2 cellular contexts compared by ENCODE assay signal in the genomic region with DNA sequence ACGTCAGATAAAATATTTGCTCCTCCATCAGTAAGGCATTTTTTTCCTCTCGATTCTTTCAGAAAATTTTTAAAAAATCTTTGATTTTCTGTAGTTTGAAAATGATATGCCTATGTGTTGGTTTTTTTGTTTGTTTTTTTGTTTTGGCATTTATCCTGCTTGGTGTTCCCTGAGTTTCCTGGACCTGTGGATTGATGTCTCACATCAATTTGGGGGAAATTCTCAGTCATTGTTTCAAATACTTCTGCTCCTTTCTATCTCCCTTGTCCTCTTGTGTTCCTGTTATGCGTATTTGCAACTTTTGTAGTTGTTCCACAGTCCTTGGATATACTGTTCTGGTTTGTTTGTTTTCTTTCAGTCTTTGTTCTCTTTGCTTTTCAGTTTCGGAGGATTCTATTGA.
TF ChIP-seq lines count a peak whose summit lies in the region.

No MANE protein-coding gene starts in this region.

TF ChIP-seq in HEK293, 187 proteins besides CTCF, POLR2A, EP300 and RAD21:
- TF ChIP-seq ZNF558 (tag by site-specific recombination; IDR thresholded peaks at IDR 0.05) (peak; percentile 93), ZNF114 (tag by site-specific recombination; IDR thresholded peaks at IDR 0.05) (no peak)
TF ChIP-seq in HEK293: peak in this region for 1.

TF ChIP-seq in H1, 55 proteins besides CTCF, POLR2A, EP300 and RAD21:
- TF ChIP-seq HDAC2 (IDR thresholded peaks at IDR 0.05; ENCODE audit: borderline replicate concordance in 1 of 2, low read depth in 2 of 2, low read length in 2 of 2) = no peak
- no peak for TF ChIP-seq CTBP2 (IDR thresholded peaks at IDR 0.05; ENCODE audit: borderline replicate concordance, insufficient read depth, insufficient read length, low read length)
- TF ChIP-seq, protein P1, sequence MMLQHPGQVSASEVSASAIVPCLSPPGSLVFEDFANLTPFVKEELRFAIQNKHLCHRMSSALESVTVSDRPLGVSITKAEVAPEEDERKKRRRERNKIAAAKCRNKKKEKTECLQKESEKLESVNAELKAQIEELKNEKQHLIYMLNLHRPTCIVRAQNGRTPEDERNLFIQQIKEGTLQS (IDR thresholded peaks at IDR 0.05; ENCODE audit: insufficient read depth, low read depth, low read length) = no peak
- no peak for TF ChIP-seq TAF1 (IDR thresholded peaks at IDR 0.05; ENCODE audit: low read depth, low read length)
- no peak for TF ChIP-seq EZH2 (IDR thresholded peaks at IDR 0.05; ENCODE audit: low read depth, low read length, severe bottlenecking)
- TF ChIP-seq TAF7 (optimal IDR thresholded peaks at IDR 0.05; ENCODE audit: borderline replicate concordance, low read depth, low read length) = no peak
- no peak for TF ChIP-seq KDM5A (IDR thresholded peaks at IDR 0.05; ENCODE audit: low read length)
- no peak for TF ChIP-seq CHD1 (IDR thresholded peaks at IDR 0.05; ENCODE audit: low read depth, low read length)
- TF ChIP-seq, protein P2, sequence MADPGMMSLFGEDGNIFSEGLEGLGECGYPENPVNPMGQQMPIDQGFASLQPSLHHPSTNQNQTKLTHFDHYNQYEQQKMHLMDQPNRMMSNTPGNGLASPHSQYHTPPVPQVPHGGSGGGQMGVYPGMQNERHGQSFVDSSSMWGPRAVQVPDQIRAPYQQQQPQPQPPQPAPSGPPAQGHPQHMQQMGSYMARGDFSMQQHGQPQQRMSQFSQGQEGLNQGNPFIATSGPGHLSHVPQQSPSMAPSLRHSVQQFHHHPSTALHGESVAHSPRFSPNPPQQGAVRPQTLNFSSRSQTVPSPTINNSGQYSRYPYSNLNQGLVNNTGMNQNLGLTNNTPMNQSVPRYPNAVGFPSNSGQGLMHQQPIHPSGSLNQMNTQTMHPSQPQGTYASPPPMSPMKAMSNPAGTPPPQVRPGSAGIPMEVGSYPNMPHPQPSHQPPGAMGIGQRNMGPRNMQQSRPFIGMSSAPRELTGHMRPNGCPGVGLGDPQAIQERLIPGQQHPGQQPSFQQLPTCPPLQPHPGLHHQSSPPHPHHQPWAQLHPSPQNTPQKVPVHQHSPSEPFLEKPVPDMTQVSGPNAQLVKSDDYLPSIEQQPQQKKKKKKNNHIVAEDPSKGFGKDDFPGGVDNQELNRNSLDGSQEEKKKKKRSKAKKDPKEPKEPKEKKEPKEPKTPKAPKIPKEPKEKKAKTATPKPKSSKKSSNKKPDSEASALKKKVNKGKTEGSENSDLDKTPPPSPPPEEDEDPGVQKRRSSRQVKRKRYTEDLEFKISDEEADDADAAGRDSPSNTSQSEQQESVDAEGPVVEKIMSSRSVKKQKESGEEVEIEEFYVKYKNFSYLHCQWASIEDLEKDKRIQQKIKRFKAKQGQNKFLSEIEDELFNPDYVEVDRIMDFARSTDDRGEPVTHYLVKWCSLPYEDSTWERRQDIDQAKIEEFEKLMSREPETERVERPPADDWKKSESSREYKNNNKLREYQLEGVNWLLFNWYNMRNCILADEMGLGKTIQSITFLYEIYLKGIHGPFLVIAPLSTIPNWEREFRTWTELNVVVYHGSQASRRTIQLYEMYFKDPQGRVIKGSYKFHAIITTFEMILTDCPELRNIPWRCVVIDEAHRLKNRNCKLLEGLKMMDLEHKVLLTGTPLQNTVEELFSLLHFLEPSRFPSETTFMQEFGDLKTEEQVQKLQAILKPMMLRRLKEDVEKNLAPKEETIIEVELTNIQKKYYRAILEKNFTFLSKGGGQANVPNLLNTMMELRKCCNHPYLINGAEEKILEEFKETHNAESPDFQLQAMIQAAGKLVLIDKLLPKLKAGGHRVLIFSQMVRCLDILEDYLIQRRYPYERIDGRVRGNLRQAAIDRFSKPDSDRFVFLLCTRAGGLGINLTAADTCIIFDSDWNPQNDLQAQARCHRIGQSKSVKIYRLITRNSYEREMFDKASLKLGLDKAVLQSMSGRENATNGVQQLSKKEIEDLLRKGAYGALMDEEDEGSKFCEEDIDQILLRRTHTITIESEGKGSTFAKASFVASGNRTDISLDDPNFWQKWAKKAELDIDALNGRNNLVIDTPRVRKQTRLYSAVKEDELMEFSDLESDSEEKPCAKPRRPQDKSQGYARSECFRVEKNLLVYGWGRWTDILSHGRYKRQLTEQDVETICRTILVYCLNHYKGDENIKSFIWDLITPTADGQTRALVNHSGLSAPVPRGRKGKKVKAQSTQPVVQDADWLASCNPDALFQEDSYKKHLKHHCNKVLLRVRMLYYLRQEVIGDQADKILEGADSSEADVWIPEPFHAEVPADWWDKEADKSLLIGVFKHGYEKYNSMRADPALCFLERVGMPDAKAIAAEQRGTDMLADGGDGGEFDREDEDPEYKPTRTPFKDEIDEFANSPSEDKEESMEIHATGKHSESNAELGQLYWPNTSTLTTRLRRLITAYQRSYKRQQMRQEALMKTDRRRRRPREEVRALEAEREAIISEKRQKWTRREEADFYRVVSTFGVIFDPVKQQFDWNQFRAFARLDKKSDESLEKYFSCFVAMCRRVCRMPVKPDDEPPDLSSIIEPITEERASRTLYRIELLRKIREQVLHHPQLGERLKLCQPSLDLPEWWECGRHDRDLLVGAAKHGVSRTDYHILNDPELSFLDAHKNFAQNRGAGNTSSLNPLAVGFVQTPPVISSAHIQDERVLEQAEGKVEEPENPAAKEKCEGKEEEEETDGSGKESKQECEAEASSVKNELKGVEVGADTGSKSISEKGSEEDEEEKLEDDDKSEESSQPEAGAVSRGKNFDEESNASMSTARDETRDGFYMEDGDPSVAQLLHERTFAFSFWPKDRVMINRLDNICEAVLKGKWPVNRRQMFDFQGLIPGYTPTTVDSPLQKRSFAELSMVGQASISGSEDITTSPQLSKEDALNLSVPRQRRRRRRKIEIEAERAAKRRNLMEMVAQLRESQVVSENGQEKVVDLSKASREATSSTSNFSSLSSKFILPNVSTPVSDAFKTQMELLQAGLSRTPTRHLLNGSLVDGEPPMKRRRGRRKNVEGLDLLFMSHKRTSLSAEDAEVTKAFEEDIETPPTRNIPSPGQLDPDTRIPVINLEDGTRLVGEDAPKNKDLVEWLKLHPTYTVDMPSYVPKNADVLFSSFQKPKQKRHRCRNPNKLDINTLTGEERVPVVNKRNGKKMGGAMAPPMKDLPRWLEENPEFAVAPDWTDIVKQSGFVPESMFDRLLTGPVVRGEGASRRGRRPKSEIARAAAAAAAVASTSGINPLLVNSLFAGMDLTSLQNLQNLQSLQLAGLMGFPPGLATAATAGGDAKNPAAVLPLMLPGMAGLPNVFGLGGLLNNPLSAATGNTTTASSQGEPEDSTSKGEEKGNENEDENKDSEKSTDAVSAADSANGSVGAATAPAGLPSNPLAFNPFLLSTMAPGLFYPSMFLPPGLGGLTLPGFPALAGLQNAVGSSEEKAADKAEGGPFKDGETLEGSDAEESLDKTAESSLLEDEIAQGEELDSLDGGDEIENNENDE (IDR thresholded peaks at IDR 0.05; ENCODE audit: insufficient replicate concordance, low read length) = no peak
- TF ChIP-seq HDAC6 (IDR thresholded peaks at IDR 0.05; ENCODE audit: low read depth, low read length) = no peak
- no peak for TF ChIP-seq KDM1A (IDR thresholded peaks at IDR 0.05; ENCODE audit: borderline replicate concordance, low read length)
- TF ChIP-seq SP2 (IDR thresholded peaks at IDR 0.05; ENCODE audit: low read length) = no peak
- no peak for TF ChIP-seq RFX5 (IDR thresholded peaks at IDR 0.05; ENCODE audit: borderline replicate concordance, low read depth, low read length)
- TF ChIP-seq EGR1 (IDR thresholded peaks at IDR 0.05; ENCODE audit: borderline replicate concordance, low read depth, low read length) = no peak
- no peak for TF ChIP-seq CBX8 (IDR thresholded peaks at IDR 0.05; ENCODE audit: borderline replicate concordance, low read depth, low read length)
- TF ChIP-seq SP4 (IDR thresholded peaks at IDR 0.05; ENCODE audit: low read length) = no peak
- TF ChIP-seq SRF (IDR thresholded peaks at IDR 0.05; ENCODE audit: low read depth, low read length) = no peak
- no peak for TF ChIP-seq RNF2 (IDR thresholded peaks at IDR 0.05; ENCODE audit: borderline replicate concordance, low read depth, low read length, missing control alignments, poor library complexity, severe bottlenecking)
- no peak for TF ChIP-seq SUZ12 (IDR thresholded peaks at IDR 0.05; ENCODE audit: low read length)
- no peak for TF ChIP-seq KDM4A (IDR thresholded peaks at IDR 0.05; ENCODE audit: low read depth, low read length, severe bottlenecking)
